Comparison of ENCODE assay signal across 9 cellular contexts in the genomic region with DNA sequence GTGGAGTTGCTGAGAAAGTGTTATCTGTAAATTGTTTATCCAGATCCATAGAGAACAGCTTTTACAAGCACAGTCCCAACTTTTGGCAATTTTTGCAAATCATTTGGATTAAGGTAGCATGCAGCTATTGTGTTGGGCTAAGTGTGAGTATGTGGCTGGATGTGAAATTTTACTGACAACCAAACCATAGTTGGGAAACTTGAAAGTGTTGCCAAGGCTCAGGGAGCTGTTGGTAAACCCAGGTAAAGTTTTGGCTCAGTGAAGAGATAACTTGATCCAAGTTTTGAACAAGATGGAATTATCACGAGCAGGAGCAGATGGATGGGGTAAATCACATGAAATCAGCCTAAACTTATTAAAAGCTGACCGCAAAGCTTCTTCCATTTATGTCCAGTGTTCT.
"Had no signal": no experiment of that assay in that cellular context is flagged by ENCODE, and none has a peak within 500 bp of the region (broad histone marks: within the 10 kb centered on the region; RNA-seq: fewer than 3 reads in every experiment).

No MANE protein-coding gene starts in this region.

- H3K27ac Mint-ChIP-seq: HFFc6 had no signal

- H3K9ac ChIP-seq: GM23248 had no signal

- H3K4me3 Mint-ChIP-seq: HFFc6 had no signal

- DNase-seq: GM23248, GOT3, H7, HFFc6, IMR-90 had no signal

- H3K4me3 ChIP-seq: GM23248, HAP-1, K562 had no signal

- H3K27ac ChIP-seq: GM23248, HL-60 had no signal

- H2AFZ ChIP-seq: GM23248 had no signal

- H3K36me3 ChIP-seq: HAP-1 had no signal

- ATAC-seq: HCT116, K562 had no signal

- FAIRE-seq: K562 had no signal
